In the genomic region with DNA sequence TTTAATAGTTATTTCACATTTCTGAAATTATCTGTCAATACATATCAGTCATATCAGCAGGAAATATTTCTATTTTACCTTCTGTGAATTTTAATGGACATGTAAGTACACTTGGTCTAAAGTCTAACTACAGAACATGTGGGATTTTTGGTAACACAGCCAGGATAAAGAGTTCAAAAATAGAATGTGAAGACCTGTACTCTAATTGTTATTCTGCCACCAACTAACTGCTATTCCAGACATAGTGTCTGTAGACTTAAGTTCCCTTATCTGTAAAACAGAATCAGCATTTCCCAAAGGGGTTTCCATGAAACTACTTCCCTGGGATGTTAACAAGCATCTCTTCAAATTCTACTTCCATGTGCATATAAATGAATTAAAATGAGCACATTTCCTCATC, we compare ENCODE assay signal across 19 cellular contexts.
"Had no signal": no experiment of that assay in that cellular context is flagged by ENCODE, and none has a peak within 500 bp of the region (broad histone marks: within the 10 kb centered on the region; RNA-seq: fewer than 3 reads in every experiment).

No MANE protein-coding gene starts in this region.

- H3K27ac ChIP-seq: dorsolateral prefrontal cortex, ovary, right atrium auricular region, tibial nerve, upper lobe of right lung, vagina had no signal

- DNase-seq: cortex of kidney; dorsolateral prefrontal cortex; effector CD8-positive, alpha-beta T cell; foreskin fibroblast; immature natural killer cell; mammary epithelial cell; mucosa of descending colon; natural killer cell; ovary; stimulated activated CD4-positive, alpha-beta T cell treated with anti-CD3 and anti-CD28 coated beads, Interleukin-4, amount 100 ng/mL, for 1 hour; stimulated activated CD8-positive, alpha-beta memory T cell treated with anti-CD3 and anti-CD28 coated beads, Interleukin-4, amount 100 ng/mL, for 48 hours; upper lobe of right lung had no signal

- H3K36me3 ChIP-seq: ovary, right atrium auricular region, tibial nerve, upper lobe of right lung, vagina had no signal

- H3K9me3 ChIP-seq: mucosa of descending colon, ovary, right atrium auricular region, tibial nerve, upper lobe of right lung, vagina had no signal

- H3K27me3 ChIP-seq: dorsolateral prefrontal cortex, ovary, right atrium auricular region, tibial nerve, upper lobe of right lung, vagina had no signal

- ATAC-seq: esophagus mucosa; mucosa of descending colon; natural killer cell; stimulated activated effector memory CD8-positive, alpha-beta T cell treated with anti-CD3 and anti-CD28 coated beads, Interleukin-12 subunit alpha, Interleukin-12 subunit beta, amount 100 ng/mL, for 72 hours; upper lobe of right lung had no signal

- FAIRE-seq: endometrium, keratinocyte had no signal

- H3K4me1 ChIP-seq: upper lobe of right lung, vagina had no signal

- H3K4me3 ChIP-seq: mucosa of descending colon, ovary, right atrium auricular region, tibial nerve, upper lobe of right lung, vagina had no signal
